8 cellular contexts compared by ENCODE assay signal in genomic region chr10:78033623-78034470, GRCh38. TPM values are rescaled to one million over a fixed set of nuclear protein-coding genes. Genes with fewer than 3 reads are reported as not detected.
DNase-seq lines count a peak whose midpoint lies in the region; ATAC-seq and TF ChIP-seq lines count a peak whose summit lies in the region.

TSS of gene RPS24 (plus strand) at chr10:78033863. CDS start at chr10:78033902, 39 bp downstream.

- H3K27ac ChIP-seq in dorsolateral prefrontal cortex, result peak within 1 kb of the TSS in 55 of 59 donors; percentile 6 to 87 (median 72)
- H3K27ac ChIP-seq in liver (ENCODE audit: low read depth in 1 of 2, low read length in 2 of 2), result peak within 1 kb of the TSS; percentile 51 to 66

- ATAC-seq in GM19438 (IDR thresholded peaks at IDR 0.05; ENCODE audit: low read depth, unreplicated experiment), result peak; percentile 80
- ATAC-seq in HG03575 (IDR thresholded peaks at IDR 0.05; ENCODE audit: extremely low read depth, insufficient number of reproducible peaks, low FRiP score, unreplicated experiment), result peak; percentile 61

- no peaks in the 10 kb centered on the region for H3K9me3 Mint-ChIP-seq in activated CD4-positive, alpha-beta memory T cell treated with anti-CD3 and anti-CD28 coated beads for 36 hours

- CTCF ChIA-PET in activated CD4-positive, alpha-beta memory T cell treated with anti-CD3 and anti-CD28 coated beads for 36 hours (lab: Charles Lee), result interaction anchor here (0.9 to 1.0 kb wide), 2 partner anchors 13 to 187 kb away, joined by 3 to 4 read pairs; no protein-coding TSS in a partner anchor

- peak within 1 kb of the TSS; percentile 86 for H3K4me3 Mint-ChIP-seq in activated CD4-positive, alpha-beta memory T cell treated with anti-CD3 and anti-CD28 coated beads for 36 hours

- intact Hi-C loops in activated CD4-positive, alpha-beta memory T cell treated with anti-CD3 and anti-CD28 coated beads for 36 hours (cut with micrococcal nuclease), result loop anchor here (1.0 to 10.0 kb wide), 4 partner anchors 269 to 1411 kb away; partner anchors contain the start of genes ZCCHC24 and ZMIZ1
- intact Hi-C loops in dorsolateral prefrontal cortex (cut with DNase I), result loop anchor here in 1 of 2 donors (10.0 kb wide), 1 partner anchor 1311 kb away; the partner anchor contains the start of gene PPIF

- peaks cover 12 to 34% (median 32%) of the 10 kb centered on the region in 4 donors for H3K36me3 ChIP-seq in liver (ENCODE audit: control insufficient read depth in 4 of 4, insufficient read depth in 3 of 4, low read depth in 1 of 4, low read length in 3 of 4)

- peak; percentile 99 for DNase-seq in CD1c-positive myeloid dendritic cell (ENCODE audit: extremely low spot score)
- DNase-seq in NCI-H82 treated with DMSO at 0.1 percent for 48 hours (lab: John Stamatoyannopoulos, UW; ENCODE audit: unreplicated experiment), result peak; percentile 95
- DNase-seq in activated CD4-positive, alpha-beta memory T cell treated with anti-CD3 and anti-CD28 coated beads for 36 hours, result peak; percentile 96
- peak; percentile 82 to 96 (median 95) for DNase-seq in dorsolateral prefrontal cortex
- peak; percentile 96 for DNase-seq in stimulated activated CD4-positive, alpha-beta T cell treated with anti-CD3 and anti-CD28 coated beads, Interleukin-4, amount 100 ng/mL, for 24 hours

- TF ChIP-seq CTCF in dorsolateral prefrontal cortex (IDR thresholded peaks at IDR 0.05 in 54 of 56, conservative IDR thresholded peaks at IDR 0.05 in 2 of 56; ENCODE audit: low read depth in 1 of 56, partially characterized antibody in 56 of 56), result peak in 22 of 56 donors; percentile 5 to 57 (median 26)
- peak; percentile 3 for TF ChIP-seq CTCF in liver (IDR thresholded peaks at IDR 0.05; ENCODE audit: low read depth, low read length, missing input control)

- peaks cover 0 to 19% (median 8%) of the 10 kb centered on the region in 4 donors for H3K4me1 ChIP-seq in liver (ENCODE audit: control insufficient read depth in 4 of 4, insufficient read depth in 4 of 4, low read length in 3 of 4)

- H3K27me3 ChIP-seq in dorsolateral prefrontal cortex, result no peaks in the 10 kb centered on the region
- no peaks in the 10 kb centered on the region for H3K27me3 ChIP-seq in liver (ENCODE audit: control insufficient read depth in 4 of 4, insufficient read depth in 4 of 4, low read length in 3 of 4)

- peak within 1 kb of the TSS; percentile 53 to 94 (median 77) for H3K4me3 ChIP-seq in dorsolateral prefrontal cortex
- H3K4me3 ChIP-seq in liver (ENCODE audit: low read depth in 1 of 3, low read length in 3 of 3), result peak within 1 kb of the TSS; percentile 72 to 98 (median 98)

- H3K36me3 Mint-ChIP-seq in activated CD4-positive, alpha-beta memory T cell treated with anti-CD3 and anti-CD28 coated beads for 36 hours, result peaks cover 52% of the 10 kb centered on the region

- H3K4me1 Mint-ChIP-seq in activated CD4-positive, alpha-beta memory T cell treated with anti-CD3 and anti-CD28 coated beads for 36 hours (ENCODE audit: low read depth), result peaks cover 53% of the 10 kb centered on the region

- H3K9ac ChIP-seq in liver (ENCODE audit: low read depth in 1 of 2, low read length in 2 of 2), result peak within 1 kb of the TSS; percentile 73 to 96

- no peaks in the 10 kb centered on the region for H3K27me3 Mint-ChIP-seq in activated CD4-positive, alpha-beta memory T cell treated with anti-CD3 and anti-CD28 coated beads for 36 hours

- peak within 1 kb of the TSS; percentile 84 for H3K27ac Mint-ChIP-seq in activated CD4-positive, alpha-beta memory T cell treated with anti-CD3 and anti-CD28 coated beads for 36 hours

- H3K9me3 ChIP-seq in liver (ENCODE audit: control insufficient read depth in 4 of 4, low read length in 3 of 4), result no peaks in the 10 kb centered on the region

- under 1% methylated on average over 55 of the region's 55 CpGs for WGBS in liver

- TF ChIP-seq RAD21 in liver (IDR thresholded peaks at IDR 0.05), result peak; percentile 18 to 23

- POLR2A ChIA-PET in activated CD4-positive, alpha-beta memory T cell treated with anti-CD3 and anti-CD28 coated beads for 36 hours (lab: Charles Lee), result interaction anchor here (1.0 kb wide), 2 partner anchors 9 to 12 kb away, joined by 4 to 6 read pairs; no protein-coding TSS in a partner anchor

TF ChIP-seq in liver, 16 proteins besides CTCF, POLR2A, EP300 and RAD21:
- peak; percentile 91 for TF ChIP-seq MAX (IDR thresholded peaks at IDR 0.05)
- no peak for TF ChIP-seq FOXA1 (IDR thresholded peaks at IDR 0.05)
- no peak for TF ChIP-seq ATF3 (IDR thresholded peaks at IDR 0.05)
- no peak for TF ChIP-seq NR2F2 (IDR thresholded peaks at IDR 0.05)
- TF ChIP-seq TAF1 (conservative IDR thresholded peaks at IDR 0.05), result peak; percentile 98
- peak; percentile 62 for TF ChIP-seq ZBTB33 (IDR thresholded peaks at IDR 0.05)
- TF ChIP-seq SP1 (IDR thresholded peaks at IDR 0.05), result peak; percentile 86
- TF ChIP-seq HNF4A (conservative IDR thresholded peaks at IDR 0.05), result no peak
- peak; percentile 95 for TF ChIP-seq REST (IDR thresholded peaks at IDR 0.05)
- peak in 1 of 2 donors; percentile 73 for TF ChIP-seq GABPA (IDR thresholded peaks at IDR 0.05 in 1 of 2, conservative IDR thresholded peaks at IDR 0.05 in 1 of 2)
- no peak for TF ChIP-seq JUND (IDR thresholded peaks at IDR 0.05)
- peak; percentile 93 for TF ChIP-seq YY1 (IDR thresholded peaks at IDR 0.05)
- no peak for TF ChIP-seq FOXA2 (IDR thresholded peaks at IDR 0.05)
- peak; percentile 84 to 96 for TF ChIP-seq EGR1 (IDR thresholded peaks at IDR 0.05; ENCODE audit: low read depth in 2 of 2)

RNA-seq across cellular contexts. Expression of gene RPS24, which starts in this region (rescaled TPM):
- total RNA-seq in activated CD4-positive, alpha-beta memory T cell treated with anti-CD3 and anti-CD28 coated beads for 36 hours, result 1,000 to 10,000 TPM; 1,680 to 1,722 TPM
- total RNA-seq in dorsolateral prefrontal cortex (100 to 1,000 TPM; 390 to 630 (median 464) TPM), liver (100 to 1,000 TPM; 690 to 934 TPM)
- 1,000 to 10,000 TPM in 1 of 2 donors, 100 to 1,000 TPM in 1; 314 to 1,104 TPM for polyA plus RNA-seq in liver

Comparison
In these comparisons a context has a peak if more than half of its experiments do, and no peak if none do; other contexts are left out.
1. Peak in every context shown above with its lines: DNase-seq, ATAC-seq, H3K4me3 ChIP-seq and H3K27ac ChIP-seq.